8 cellular contexts compared by ENCODE assay signal in genomic region chr16:46830417-46830901, GRCh38. TPM values are rescaled to one million over a fixed set of nuclear protein-coding genes. Genes with fewer than 3 reads are reported as not detected.
DNase-seq lines count a peak whose midpoint lies in the region; ATAC-seq and TF ChIP-seq lines count a peak whose summit lies in the region.

No MANE protein-coding gene starts in this region.

- H3F3A ChIP-seq in OCI-LY1 (ENCODE audit: insufficient read depth, low read length), result no peaks in the 10 kb centered on the region

- H3K4me1 ChIP-seq in OCI-LY1 (ENCODE audit: insufficient read depth, low read length, severe bottlenecking), result peaks cover 74% of the 10 kb centered on the region
- peaks cover 0 to 20% (median 14%) of the 10 kb centered on the region in 4 donors for H3K4me1 ChIP-seq in sigmoid colon

- H3K27ac ChIP-seq in OCI-LY1 (ENCODE audit: low read depth, low read length, poor library complexity, severe bottlenecking), result peak overlapping the region; percentile 85
- peak overlapping the region; percentile 90 to 95 (median 94) for H3K27ac ChIP-seq in sigmoid colon

- H3K79me2 ChIP-seq in OCI-LY1 (ENCODE audit: insufficient read depth, low read length), result peaks cover 53% of the 10 kb centered on the region

- TF ChIP-seq CTCF in GM12875 (IDR thresholded peaks at IDR 0.05; ENCODE audit: borderline replicate concordance, insufficient read depth, low read depth, low read length) (no peak), OCI-LY1 (IDR thresholded peaks at IDR 0.05; ENCODE audit: low read length) (no peak), sigmoid colon (IDR thresholded peaks at IDR 0.05) (no peak)

- H3K9me2 ChIP-seq in OCI-LY1 (ENCODE audit: low read depth, low read length), result no peaks in the 10 kb centered on the region

- no peak for TF ChIP-seq EP300 in sigmoid colon (IDR thresholded peaks at IDR 0.05)

- peak; percentile 64 for ATAC-seq in left ventricle myocardium superior

- 0% methylated on average over 45 of the region's 45 CpGs for WGBS in sigmoid colon, 2 donors

- peak; percentile 40 for DNase-seq in HEK293T (ENCODE audit: extremely low spot score)
- DNase-seq in activated naive CD4-positive, alpha-beta T cell treated with anti-CD3 and anti-CD28 coated beads, Interleukin-2, amount 50 U/mL, for 16 hours, result peak; percentile 29
- DNase-seq in left ventricle myocardium superior, result peak; percentile 64
- no peak for DNase-seq in sigmoid colon
- DNase-seq in amniotic stem cell (lab: John Stamatoyannopoulos, UW), result no peak
- DNase-seq in SKM-1 treated with dmso at 0.1 percent for 144 hours (lab: John Stamatoyannopoulos, UW; ENCODE audit: unreplicated experiment), result no peak

- intact Hi-C loops in left ventricle myocardium superior (cut with micrococcal nuclease), result no loop called here
- intact Hi-C loops in sigmoid colon (cut with DNase I), result loop anchor here (2.0 kb wide), 3 partner anchors 54 to 142 kb away; partner anchors contain the start of genes DNAJA2, GPT2, ORC6 and VPS35

- CTCF ChIA-PET in HEK293T (lab: Yijun Ruan, JAX), result no interaction called here

- H2AFZ ChIP-seq in OCI-LY1 (ENCODE audit: low read length), result no peak overlapping the region

- H3K36me3 ChIP-seq in OCI-LY1 (ENCODE audit: insufficient read depth, low read length) (peaks cover 18% of the 10 kb centered on the region; the same call in 1 of the 2 replicates), sigmoid colon (no peaks in the 10 kb centered on the region)

- peak overlapping the region; percentile 86 for H3K4me2 ChIP-seq in OCI-LY1 (ENCODE audit: low read length)

- peak overlapping the region; percentile 84 for H3K4me3 ChIP-seq in GM12875 (ENCODE audit: low read depth, low read length)
- H3K4me3 ChIP-seq in OCI-LY1 (ENCODE audit: low read depth, low read length, poor library complexity, severe bottlenecking), result peak overlapping the region; percentile 98
- peak overlapping the region; percentile 76 to 93 (median 79) for H3K4me3 ChIP-seq in sigmoid colon

- H4K20me1 ChIP-seq in OCI-LY1 (ENCODE audit: insufficient read depth, low read length), result no peaks in the 10 kb centered on the region; the same call in 1 of the 2 replicates

- H3K9ac ChIP-seq in OCI-LY1 (ENCODE audit: low read length), result peak overlapping the region; percentile 99

- no peaks in the 10 kb centered on the region for H3K9me3 ChIP-seq in OCI-LY1 (ENCODE audit: low read length)
- H3K9me3 ChIP-seq in sigmoid colon, result no peaks in the 10 kb centered on the region

- no peak for TF ChIP-seq POLR2A in sigmoid colon (IDR thresholded peaks at IDR 0.05)

- POLR2A ChIA-PET in HEK293T (lab: Yijun Ruan, JAX), result interaction anchor here (1.0 kb wide), 1 partner anchor 157 kb away, joined by 3 read pairs; no protein-coding TSS in a partner anchor

- H3K27me3 ChIP-seq in OCI-LY1 (ENCODE audit: insufficient read depth, low read length) (no peaks in the 10 kb centered on the region), sigmoid colon (no peaks in the 10 kb centered on the region)

TF ChIP-seq in HEK293T, 16 proteins besides CTCF, POLR2A, EP300 and RAD21:
- TF ChIP-seq ARNT (IDR thresholded peaks at IDR 0.05), result no peak
- no peak for TF ChIP-seq PKNOX1 (IDR thresholded peaks at IDR 0.05)
- no peak for TF ChIP-seq FOXM1 (IDR thresholded peaks at IDR 0.05; ENCODE audit: borderline replicate concordance)
- TF ChIP-seq SUZ12 (IDR thresholded peaks at IDR 0.05), result no peak
- TF ChIP-seq ELF4 (IDR thresholded peaks at IDR 0.05), result no peak
- TF ChIP-seq HDGF (IDR thresholded peaks at IDR 0.05; ENCODE audit: borderline replicate concordance), result no peak
- TF ChIP-seq BHLHE40 (IDR thresholded peaks at IDR 0.05; ENCODE audit: borderline replicate concordance), result no peak

RNA-seq across cellular contexts. Expression of gene C16orf87, which starts 0.5 kb away (rescaled TPM):
- total RNA-seq in left ventricle myocardium superior (15.2 TPM), sigmoid colon (10 to 100 TPM in 2 of 4 donors, 1 to 10 TPM in 2; 5.0 to 10.5 (median 8.7) TPM)
- 1 to 10 TPM; 5.1 to 6.0 (median 5.9) TPM for polyA plus RNA-seq in sigmoid colon

RNA-seq across cellular contexts. Expression of gene GPT2, which starts 53.7 kb away (rescaled TPM):
- total RNA-seq in left ventricle myocardium superior (27.9 TPM), sigmoid colon (10 to 100 TPM in 2 of 4 donors, 1 to 10 TPM in 2; 3.3 to 17.1 (median 10.7) TPM)
- polyA plus RNA-seq in sigmoid colon, result 10 to 100 TPM; 12.6 to 28.7 (median 27.4) TPM

Comparison
In these comparisons a context has a peak if more than half of its experiments do, and no peak if none do; other contexts are left out.
1. DNase-seq: peak in HEK293T (single experiment), activated naive CD4-positive, alpha-beta T cell treated with anti-CD3 and anti-CD28 coated beads, Interleukin-2, amount 50 U/mL, for 16 hours (single experiment) and left ventricle myocardium superior (single experiment); none in sigmoid colon (single experiment), amniotic stem cell (single experiment) and SKM-1 treated with dmso at 0.1 percent for 144 hours (single experiment).
2. Peak in every context shown above with its lines, with median percentiles within 50 percentile points of each other: H3K4me3 ChIP-seq.